ENCODE assay signal across 18 cellular contexts in genomic region chr21:27825035-27825434, GRCh38.
DNase-seq lines count a peak whose midpoint lies in the region; ATAC-seq, FAIRE-seq and TF ChIP-seq lines count a peak whose summit lies in the region.
"Had no signal": no experiment of that assay in that cellular context is flagged by ENCODE, and none has a peak within 500 bp of the region (broad histone marks: within the 10 kb centered on the region; RNA-seq: fewer than 3 reads in every experiment).

No MANE protein-coding gene starts in this region.

- CTCF ChIA-PET in H1 (lab: Charles Lee; ENCODE audit: partially characterized antibody): no interaction called here
- CTCF ChIA-PET in Calu3 (lab: Charles Lee): no interaction called here

- no peak overlapping the region for H3K14ac ChIP-seq in H1 (ENCODE audit: insufficient read length)

- no peak overlapping the region for H3K4me3 Mint-ChIP-seq in Calu3 (ENCODE audit: low read depth, unreplicated experiment)
- H3K4me3 Mint-ChIP-seq: HFFc6 had no signal

- H2BK120ac ChIP-seq in H1 (replicated peaks; ENCODE audit: low read depth, low read length): no peak overlapping the region

- no peaks in the 10 kb centered on the region for H3K79me2 ChIP-seq in H1 (ENCODE audit: control insufficient read depth in 1 of 2, insufficient read depth in 2 of 2, low read length in 2 of 2)

- intact Hi-C loops in Calu3 (cut with micrococcal nuclease; ENCODE audit: unreplicated experiment): no loop called here

- H2BK15ac ChIP-seq in H1 (ENCODE audit: low read length): no peak overlapping the region

- H3K56ac ChIP-seq in H1 (replicated peaks; ENCODE audit: insufficient read length, low read depth, low read length): no peak overlapping the region

- no peaks in the 10 kb centered on the region for H3K36me3 Mint-ChIP-seq in Calu3 (ENCODE audit: insufficient read depth, unreplicated experiment)

- no peak overlapping the region for H2AK5ac ChIP-seq in H1 (ENCODE audit: low read depth, low read length)

- H3K27ac Mint-ChIP-seq in Calu3 (ENCODE audit: unreplicated experiment): no peak overlapping the region
- H3K27ac Mint-ChIP-seq: HFFc6 had no signal

- no peaks in the 10 kb centered on the region for H3K9me3 ChIP-seq in H1 (ENCODE audit: insufficient read depth in 2 of 2, low read depth in 1 of 2, low read length in 1 of 2)
- H3K9me3 ChIP-seq: BLaER1 had no signal

- H3K36me3 ChIP-seq in H7 (replicated peaks; ENCODE audit: control insufficient read depth, insufficient read depth, low read length) (no peaks in the 10 kb centered on the region), H1 (ENCODE audit: control insufficient read depth in 2 of 4, insufficient read depth in 4 of 4, low read length in 3 of 4) (no peaks in the 10 kb centered on the region)
- H3K36me3 ChIP-seq: BLaER1 had no signal

- no peaks in the 10 kb centered on the region for H3K23me2 ChIP-seq in H1 (ENCODE audit: low read depth, low read length)

- H4K5ac ChIP-seq in H1 (ENCODE audit: insufficient read length, low read depth, low read length): no peak overlapping the region

- no peaks in the 10 kb centered on the region for H3K79me1 ChIP-seq in H1 (ENCODE audit: low read depth, low read length)

- H3K4me2 ChIP-seq in H1 (ENCODE audit: insufficient read depth in 1 of 2, low read depth in 2 of 2, low read length in 2 of 2): no peak overlapping the region
- H3K4me2 ChIP-seq: BLaER1 had no signal

- H2BK5ac ChIP-seq in H1 (ENCODE audit: low read depth, low read length): no peak overlapping the region

- H3K27me3 Mint-ChIP-seq in Calu3 (ENCODE audit: unreplicated experiment): no peaks in the 10 kb centered on the region

- WGBS in H1 (ENCODE audit: extremely low coverage in 1 of 2, insufficient coverage in 1 of 2, insufficient read length in 1 of 2, insufficient replicate concordance in 2 of 2, low coverage in 1 of 2, low lambda C conversion rate in 2 of 2, missing lambda C conversion rate in 1 of 2), 2 experiments: 93% methylated on average over 3 of the region's 5 CpGs; no CpG with 5 or more reads in 1 of the 2 experiments

- peak; percentile 3 to 47 (median 28); a peak in 3 of 4 replicates for TF ChIP-seq CTCF in H1 (IDR thresholded peaks at IDR 0.05; ENCODE audit: control extremely low read depth in 1 of 3, insufficient read depth in 1 of 3, low read depth in 1 of 3, low read length in 3 of 3)
- TF ChIP-seq CTCF in Calu3 (IDR thresholded peaks at IDR 0.05; ENCODE audit: unreplicated experiment): no peak

- TF ChIP-seq RAD21 in H1 (IDR thresholded peaks at IDR 0.05 in 1 of 2, conservative IDR thresholded peaks at IDR 0.05 in 1 of 2; ENCODE audit: low read depth in 2 of 2, low read length in 2 of 2): peak in 1 of 2 experiments; percentile 34; a peak in 1 of 4 replicates

- H3K4me1 ChIP-seq in H1 (replicated peaks in 1 of 4; ENCODE audit: control insufficient read depth in 3 of 4, insufficient read depth in 4 of 4, low read length in 3 of 4): no peaks in the 10 kb centered on the region
- H3K4me1 ChIP-seq: BLaER1 had no signal

- H3K9me3 Mint-ChIP-seq in Calu3 (ENCODE audit: low read depth, unreplicated experiment): no peaks in the 10 kb centered on the region

- no TSS peak for BruUV-seq in Calu3 (replicated peaks; lab: Mats Ljungman, UMichigan)

- ATAC-seq in GM19452 (IDR thresholded peaks at IDR 0.05; ENCODE audit: unreplicated experiment): no peak
- ATAC-seq: HepG2 had no signal

- no peak overlapping the region for H2AFZ ChIP-seq in H1 (ENCODE audit: low read length)
- H2AFZ ChIP-seq: GM23248 had no signal

- no peaks in the 10 kb centered on the region for H3K27me3 ChIP-seq in H7 (ENCODE audit: control insufficient read depth, insufficient read depth, low read length)
- H3K27me3 ChIP-seq in H1 (replicated peaks in 1 of 4; ENCODE audit: control insufficient read depth in 3 of 4, extremely low read depth in 1 of 4, insufficient read depth in 3 of 4, low read length in 3 of 4): no peaks in the 10 kb centered on the region
- H3K27me3 ChIP-seq: BLaER1 had no signal

- no peak overlapping the region for H3K23ac ChIP-seq in H1 (ENCODE audit: insufficient read length)

- DNase-seq in D341Med (ENCODE audit: low spot score) (peak; percentile 15), H7 (peak; percentile 39), H1 (ENCODE audit: low read depth in 1 of 2, low spot score in 2 of 2) (no peak), iPS-NIHi7 (ENCODE audit: extremely low spot score) (peak; percentile 21), NCI-H2107 (lab: John Stamatoyannopoulos, UW) (no peak), NCI-H1105 treated with DMSO at 0.1 percent for 48 hours (lab: John Stamatoyannopoulos, UW) (no peak), Calu3 (no peak)
- DNase-seq: 8988T, AML-193, GF-D8, GM23248, HCEC 1CT, HFFc6 had no signal

- no peak overlapping the region for H2BK12ac ChIP-seq in H1 (ENCODE audit: low read depth, low read length)

- no peak for FAIRE-seq in H1 (lab: Jason Lieb, UNC)
- FAIRE-seq: D721Med, HepG2, HTR-8/SVneo had no signal

- H3K18ac ChIP-seq in H1 (ENCODE audit: extremely low read depth, low read length): no peak overlapping the region

- TF ChIP-seq EP300 in H1 (IDR thresholded peaks at IDR 0.05; ENCODE audit: borderline replicate concordance in 1 of 2, low read depth in 2 of 2, low read length in 2 of 2): no peak

- no peak overlapping the region for H3K9ac ChIP-seq in H1 (replicated peaks in 1 of 4; ENCODE audit: extremely low read depth in 1 of 4, low read depth in 3 of 4, low read length in 3 of 4)
- H3K9ac ChIP-seq: BLaER1, GM23248 had no signal

- H3K4ac ChIP-seq in H1 (replicated peaks; ENCODE audit: insufficient read length, low read depth, low read length): no peak overlapping the region

- no peak overlapping the region for H3K4me3 ChIP-seq in H7 (ENCODE audit: insufficient read depth, low read depth, low read length)
- H3K4me3 ChIP-seq in H1 (ENCODE audit: extremely low read depth in 1 of 4, insufficient read depth in 2 of 4, low read depth in 3 of 4, low read length in 4 of 4): no peak overlapping the region
- H3K4me3 ChIP-seq: BLaER1, GM23248 had no signal

- H3K4me1 Mint-ChIP-seq in Calu3 (ENCODE audit: low read depth, unreplicated experiment): peaks cover 16% of the 10 kb centered on the region

- H2BK20ac ChIP-seq in H1 (ENCODE audit: low read length): no peak overlapping the region

- TF ChIP-seq POLR2A in H1 (IDR thresholded peaks at IDR 0.05; ENCODE audit: control extremely low read depth in 1 of 2, low read depth in 2 of 2, low read length in 2 of 2): no peak

- POLR2A ChIA-PET in H1 (lab: Charles Lee; ENCODE audit: partially characterized antibody): no interaction called here

- no peaks in the 10 kb centered on the region for H4K20me1 ChIP-seq in H1 (replicated peaks in 1 of 2; ENCODE audit: control insufficient read depth in 1 of 2, insufficient read depth in 2 of 2, low read length in 2 of 2)
- H4K20me1 ChIP-seq: BLaER1 had no signal

- no peak overlapping the region for H4K91ac ChIP-seq in H1 (replicated peaks; ENCODE audit: insufficient read length, low read length)

- H4K8ac ChIP-seq in H1 (ENCODE audit: extremely low read depth, insufficient read depth, low read length): no peak overlapping the region

- no peak overlapping the region for H3K27ac ChIP-seq in H1 (ENCODE audit: low read depth, low read length)
- H3K27ac ChIP-seq: BLaER1, GM23248 had no signal

TF ChIP-seq in H1, 55 proteins besides CTCF, POLR2A, EP300 and RAD21:
- no peak for TF ChIP-seq GTF2F1 (IDR thresholded peaks at IDR 0.05; ENCODE audit: borderline replicate concordance, low read depth, low read length)
- no peak for TF ChIP-seq GABPA (IDR thresholded peaks at IDR 0.05; ENCODE audit: borderline replicate concordance, insufficient read depth, low read length)
- TF ChIP-seq, protein P1, sequence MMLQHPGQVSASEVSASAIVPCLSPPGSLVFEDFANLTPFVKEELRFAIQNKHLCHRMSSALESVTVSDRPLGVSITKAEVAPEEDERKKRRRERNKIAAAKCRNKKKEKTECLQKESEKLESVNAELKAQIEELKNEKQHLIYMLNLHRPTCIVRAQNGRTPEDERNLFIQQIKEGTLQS (IDR thresholded peaks at IDR 0.05; ENCODE audit: insufficient read depth, low read depth, low read length): no peak
- TF ChIP-seq ATF2 (IDR thresholded peaks at IDR 0.05; ENCODE audit: low read length): no peak
- TF ChIP-seq KDM4A (IDR thresholded peaks at IDR 0.05; ENCODE audit: low read depth, low read length, severe bottlenecking): no peak
- TF ChIP-seq BRCA1 (IDR thresholded peaks at IDR 0.05; ENCODE audit: low read depth, low read length): no peak
- no peak for TF ChIP-seq CHD2 (IDR thresholded peaks at IDR 0.05; ENCODE audit: low read length)
- no peak for TF ChIP-seq BCL11A (IDR thresholded peaks at IDR 0.05; ENCODE audit: low read depth in 2 of 2, low read length in 2 of 2)
- TF ChIP-seq POLR2AphosphoS5 (IDR thresholded peaks at IDR 0.05; ENCODE audit: low read depth, low read length): no peak
- no peak for TF ChIP-seq SUZ12 (IDR thresholded peaks at IDR 0.05; ENCODE audit: low read length)
- TF ChIP-seq HDAC2 (IDR thresholded peaks at IDR 0.05; ENCODE audit: borderline replicate concordance in 1 of 2, low read depth in 2 of 2, low read length in 2 of 2): no peak
- no peak for TF ChIP-seq FOSL1 (IDR thresholded peaks at IDR 0.05; ENCODE audit: insufficient read depth, low read depth, low read length)
- no peak for TF ChIP-seq KDM1A (IDR thresholded peaks at IDR 0.05; ENCODE audit: borderline replicate concordance, low read length)
- TF ChIP-seq NRF1 (IDR thresholded peaks at IDR 0.05; ENCODE audit: low read depth, low read length): no peak
- TF ChIP-seq RFX5 (IDR thresholded peaks at IDR 0.05; ENCODE audit: borderline replicate concordance, low read depth, low read length): no peak
- TF ChIP-seq SRF (IDR thresholded peaks at IDR 0.05; ENCODE audit: low read depth, low read length): no peak
- TF ChIP-seq BACH1 (IDR thresholded peaks at IDR 0.05; ENCODE audit: low read length): no peak
- TF ChIP-seq TCF12 (IDR thresholded peaks at IDR 0.05; ENCODE audit: low read depth, low read length): no peak
- no peak for TF ChIP-seq RBBP5 (IDR thresholded peaks at IDR 0.05; ENCODE audit: borderline replicate concordance, low read depth, low read length)

Comparison
In these comparisons a context has a peak if more than half of its experiments do, and no peak if none do; other contexts are left out.
1. DNase-seq: peak in D341Med (single experiment), H7 (single experiment) and iPS-NIHi7 (single experiment); none in H1 (0 of 2), NCI-H2107 (single experiment), NCI-H1105 treated with DMSO at 0.1 percent for 48 hours (single experiment) and Calu3 (single experiment).